8 cellular contexts compared by ENCODE assay signal in the genomic region with DNA sequence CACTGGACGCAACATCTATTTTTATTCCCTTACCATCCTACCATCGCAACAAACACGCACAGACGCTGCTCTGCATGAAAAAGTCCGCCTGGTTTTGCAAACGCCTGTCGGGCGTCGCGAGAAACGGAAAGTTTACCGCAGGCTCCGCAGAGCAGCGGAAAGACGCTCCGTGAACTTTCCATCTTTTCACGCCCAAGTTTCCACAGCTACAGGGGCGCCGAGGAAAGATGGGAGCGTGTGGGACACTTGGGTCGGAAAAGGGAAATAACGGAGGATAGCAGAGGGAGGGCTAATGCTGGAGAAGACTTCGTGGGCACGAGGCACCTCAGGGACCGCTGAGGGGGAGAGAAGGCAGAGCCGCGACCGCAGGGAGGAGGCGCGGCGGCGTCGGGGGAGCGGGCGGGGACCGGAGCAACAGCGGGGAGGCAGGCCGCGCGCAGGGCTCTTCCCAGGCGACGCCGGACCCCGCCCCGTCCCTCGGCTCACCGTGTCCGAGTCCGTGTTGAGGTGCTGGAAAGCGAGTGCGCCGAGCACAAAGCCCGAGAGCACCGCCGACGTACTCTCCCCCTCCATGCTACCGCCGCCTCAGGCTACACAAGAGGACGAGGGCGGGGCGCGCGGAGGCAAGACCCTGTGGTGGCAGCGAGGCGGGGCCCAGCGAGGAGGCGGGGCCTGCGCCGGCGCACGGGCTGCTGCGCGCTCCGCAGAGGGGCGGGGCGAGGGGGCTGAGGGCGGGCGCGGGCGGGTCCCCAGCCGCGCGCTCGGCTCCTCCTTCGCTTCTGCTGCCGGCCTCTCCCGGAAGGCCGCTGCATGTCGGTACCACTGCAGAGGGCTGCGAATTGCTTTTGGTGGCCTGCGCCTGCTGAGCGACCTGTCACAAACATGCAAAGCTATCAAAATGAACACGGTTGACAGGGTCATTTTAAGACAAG. TPM values are rescaled to one million over a fixed set of nuclear protein-coding genes. Genes with fewer than 3 reads are reported as not detected.
A peak's percentile ranks its signal among the peaks of the same experiment; 100 is the strongest.
DNase-seq lines count a peak whose midpoint lies in the region; ATAC-seq and TF ChIP-seq lines count a peak whose summit lies in the region.

A gene (minus strand): TSS at position 601 of the 932 bp plus-strand sequence. CDS start 28 bp downstream, at position 573.

- H3K27ac ChIP-seq in caudate nucleus (ENCODE audit: low read depth, low read length) (peak within 1 kb of the TSS; percentile 85), spleen (peak within 1 kb of the TSS; percentile 83 to 97 (median 93))

- H3K36me3 ChIP-seq in spleen: peaks cover 0 to 18% (median 0%) of the 10 kb centered on the region in 6 donors

- no peaks in the 10 kb centered on the region for H3K9me3 Mint-ChIP-seq in WTC11

- H3K27ac Mint-ChIP-seq in WTC11: peak within 1 kb of the TSS; percentile 91

- H3K27me3 Mint-ChIP-seq in WTC11 (ENCODE audit: low read depth): peaks cover 9% of the 10 kb centered on the region

- H3K4me3 Mint-ChIP-seq in WTC11: peak within 1 kb of the TSS; percentile 95

- intact Hi-C loops in spleen (cut with DNase I; ENCODE audit: low total_unique reads): no loop called here

- H3K36me3 Mint-ChIP-seq in WTC11: peaks cover 12% of the 10 kb centered on the region

- POLR2A ChIA-PET in WTC11 (lab: Charles Lee): no interaction called here

- ATAC-seq in HG03175 (IDR thresholded peaks at IDR 0.05; ENCODE audit: unreplicated experiment) (peak; percentile 97), WTC11 (peak; percentile 96)

- TF ChIP-seq CTCF in WTC11 (IDR thresholded peaks at IDR 0.05): no peak
- peak in 1 of 11 experiments; percentile 24 for TF ChIP-seq CTCF in spleen (IDR thresholded peaks at IDR 0.05 in 8 of 11, conservative IDR thresholded peaks at IDR 0.05 in 3 of 11)

- no peaks in the 10 kb centered on the region for H3K27me3 ChIP-seq in spleen (replicated peaks in 1 of 7)

- peaks cover 11% of the 10 kb centered on the region for H3K4me1 Mint-ChIP-seq in WTC11

- peak; percentile 98 for DNase-seq in AG08395 (ENCODE audit: low spot score)
- DNase-seq in NCI-H2227 treated with DMSO at 0.1 percent for 48 hours (lab: John Stamatoyannopoulos, UW): peak; percentile 91
- DNase-seq in WTC11 (ENCODE audit: low spot score): peak; percentile 94
- peak; percentile 30 to 96 (median 90) for DNase-seq in caudate nucleus (lab: John Stamatoyannopoulos, UW)
- peak; percentile 90 for DNase-seq in inferior parietal cortex (ENCODE audit: extremely low spot score)
- DNase-seq in spleen: peak; percentile 99

- H3K4me1 ChIP-seq in spleen: peaks cover 9 to 32% (median 22%) of the 10 kb centered on the region in 6 donors

- no peaks in the 10 kb centered on the region for H3K9me3 ChIP-seq in spleen

- TF ChIP-seq POLR2A in GM18951 (IDR thresholded peaks at IDR 0.05; ENCODE audit: extremely low read depth, insufficient read depth, insufficient read length) (peak; percentile 95), spleen (IDR thresholded peaks at IDR 0.05) (peak; percentile 72 to 78 (median 75))

- H3K4me3 ChIP-seq in spleen: peak within 1 kb of the TSS; percentile 65 to 89 (median 79)

- CTCF ChIA-PET in WTC11 (lab: Charles Lee): no interaction called here

- in situ Hi-C loops in GM18951 (cut with MboI; ENCODE audit: low sequenced_read_pairs, unreplicated experiment): no loop called here

- 0 to 1% (median 1%) methylated on average over 73 to 93 of the region's 93 CpGs for WGBS in spleen, 5 donors

TF ChIP-seq in WTC11, 78 proteins besides CTCF, POLR2A, EP300 and RAD21 (continues in another document):
- TF ChIP-seq ZNF232 (CRISPR knock-in tag; IDR thresholded peaks at IDR 0.05) (no peak), ZNF317 (CRISPR knock-in tag; IDR thresholded peaks at IDR 0.05; ENCODE audit: borderline replicate concordance, low read depth) (peak; percentile 38; the same call in 1 of the 2 replicates), CREM (CRISPR knock-in tag; IDR thresholded peaks at IDR 0.05) (peak; percentile 39; the same call in 1 of the 2 replicates), FOXJ3 (CRISPR knock-in tag; IDR thresholded peaks at IDR 0.05; ENCODE audit: borderline replicate concordance) (no peak), SMAD4 (CRISPR knock-in tag; IDR thresholded peaks at IDR 0.05) (no peak), ZNF423 (CRISPR knock-in tag; IDR thresholded peaks at IDR 0.05) (no peak), ETV6 (CRISPR knock-in tag; IDR thresholded peaks at IDR 0.05) (peak; percentile 78), ZNF121 (CRISPR knock-in tag; IDR thresholded peaks at IDR 0.05) (no peak), ZNF219 (CRISPR knock-in tag; IDR thresholded peaks at IDR 0.05; ENCODE audit: borderline replicate concordance) (no peak), PRRX2 (CRISPR knock-in tag; IDR thresholded peaks at IDR 0.05) (no peak)
- TF ChIP-seq, protein P1, sequence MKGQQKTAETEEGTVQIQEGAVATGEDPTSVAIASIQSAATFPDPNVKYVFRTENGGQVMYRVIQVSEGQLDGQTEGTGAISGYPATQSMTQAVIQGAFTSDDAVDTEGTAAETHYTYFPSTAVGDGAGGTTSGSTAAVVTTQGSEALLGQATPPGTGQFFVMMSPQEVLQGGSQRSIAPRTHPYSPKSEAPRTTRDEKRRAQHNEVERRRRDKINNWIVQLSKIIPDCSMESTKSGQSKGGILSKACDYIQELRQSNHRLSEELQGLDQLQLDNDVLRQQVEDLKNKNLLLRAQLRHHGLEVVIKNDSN (CRISPR knock-in tag; IDR thresholded peaks at IDR 0.05): peak; percentile 66; the same call in 1 of the 2 replicates
- TF ChIP-seq, protein P2, sequence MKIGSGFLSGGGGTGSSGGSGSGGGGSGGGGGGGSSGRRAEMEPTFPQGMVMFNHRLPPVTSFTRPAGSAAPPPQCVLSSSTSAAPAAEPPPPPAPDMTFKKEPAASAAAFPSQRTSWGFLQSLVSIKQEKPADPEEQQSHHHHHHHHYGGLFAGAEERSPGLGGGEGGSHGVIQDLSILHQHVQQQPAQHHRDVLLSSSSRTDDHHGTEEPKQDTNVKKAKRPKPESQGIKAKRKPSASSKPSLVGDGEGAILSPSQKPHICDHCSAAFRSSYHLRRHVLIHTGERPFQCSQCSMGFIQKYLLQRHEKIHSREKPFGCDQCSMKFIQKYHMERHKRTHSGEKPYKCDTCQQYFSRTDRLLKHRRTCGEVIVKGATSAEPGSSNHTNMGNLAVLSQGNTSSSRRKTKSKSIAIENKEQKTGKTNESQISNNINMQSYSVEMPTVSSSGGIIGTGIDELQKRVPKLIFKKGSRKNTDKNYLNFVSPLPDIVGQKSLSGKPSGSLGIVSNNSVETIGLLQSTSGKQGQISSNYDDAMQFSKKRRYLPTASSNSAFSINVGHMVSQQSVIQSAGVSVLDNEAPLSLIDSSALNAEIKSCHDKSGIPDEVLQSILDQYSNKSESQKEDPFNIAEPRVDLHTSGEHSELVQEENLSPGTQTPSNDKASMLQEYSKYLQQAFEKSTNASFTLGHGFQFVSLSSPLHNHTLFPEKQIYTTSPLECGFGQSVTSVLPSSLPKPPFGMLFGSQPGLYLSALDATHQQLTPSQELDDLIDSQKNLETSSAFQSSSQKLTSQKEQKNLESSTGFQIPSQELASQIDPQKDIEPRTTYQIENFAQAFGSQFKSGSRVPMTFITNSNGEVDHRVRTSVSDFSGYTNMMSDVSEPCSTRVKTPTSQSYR (CRISPR knock-in tag; IDR thresholded peaks at IDR 0.05): peak; percentile 50; the same call in 1 of the 2 replicates
- TF ChIP-seq, protein P3, sequence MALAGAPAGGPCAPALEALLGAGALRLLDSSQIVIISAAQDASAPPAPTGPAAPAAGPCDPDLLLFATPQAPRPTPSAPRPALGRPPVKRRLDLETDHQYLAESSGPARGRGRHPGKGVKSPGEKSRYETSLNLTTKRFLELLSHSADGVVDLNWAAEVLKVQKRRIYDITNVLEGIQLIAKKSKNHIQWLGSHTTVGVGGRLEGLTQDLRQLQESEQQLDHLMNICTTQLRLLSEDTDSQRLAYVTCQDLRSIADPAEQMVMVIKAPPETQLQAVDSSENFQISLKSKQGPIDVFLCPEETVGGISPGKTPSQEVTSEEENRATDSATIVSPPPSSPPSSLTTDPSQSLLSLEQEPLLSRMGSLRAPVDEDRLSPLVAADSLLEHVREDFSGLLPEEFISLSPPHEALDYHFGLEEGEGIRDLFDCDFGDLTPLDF (CRISPR knock-in tag; IDR thresholded peaks at IDR 0.05): no peak
- TF ChIP-seq, protein P4, sequence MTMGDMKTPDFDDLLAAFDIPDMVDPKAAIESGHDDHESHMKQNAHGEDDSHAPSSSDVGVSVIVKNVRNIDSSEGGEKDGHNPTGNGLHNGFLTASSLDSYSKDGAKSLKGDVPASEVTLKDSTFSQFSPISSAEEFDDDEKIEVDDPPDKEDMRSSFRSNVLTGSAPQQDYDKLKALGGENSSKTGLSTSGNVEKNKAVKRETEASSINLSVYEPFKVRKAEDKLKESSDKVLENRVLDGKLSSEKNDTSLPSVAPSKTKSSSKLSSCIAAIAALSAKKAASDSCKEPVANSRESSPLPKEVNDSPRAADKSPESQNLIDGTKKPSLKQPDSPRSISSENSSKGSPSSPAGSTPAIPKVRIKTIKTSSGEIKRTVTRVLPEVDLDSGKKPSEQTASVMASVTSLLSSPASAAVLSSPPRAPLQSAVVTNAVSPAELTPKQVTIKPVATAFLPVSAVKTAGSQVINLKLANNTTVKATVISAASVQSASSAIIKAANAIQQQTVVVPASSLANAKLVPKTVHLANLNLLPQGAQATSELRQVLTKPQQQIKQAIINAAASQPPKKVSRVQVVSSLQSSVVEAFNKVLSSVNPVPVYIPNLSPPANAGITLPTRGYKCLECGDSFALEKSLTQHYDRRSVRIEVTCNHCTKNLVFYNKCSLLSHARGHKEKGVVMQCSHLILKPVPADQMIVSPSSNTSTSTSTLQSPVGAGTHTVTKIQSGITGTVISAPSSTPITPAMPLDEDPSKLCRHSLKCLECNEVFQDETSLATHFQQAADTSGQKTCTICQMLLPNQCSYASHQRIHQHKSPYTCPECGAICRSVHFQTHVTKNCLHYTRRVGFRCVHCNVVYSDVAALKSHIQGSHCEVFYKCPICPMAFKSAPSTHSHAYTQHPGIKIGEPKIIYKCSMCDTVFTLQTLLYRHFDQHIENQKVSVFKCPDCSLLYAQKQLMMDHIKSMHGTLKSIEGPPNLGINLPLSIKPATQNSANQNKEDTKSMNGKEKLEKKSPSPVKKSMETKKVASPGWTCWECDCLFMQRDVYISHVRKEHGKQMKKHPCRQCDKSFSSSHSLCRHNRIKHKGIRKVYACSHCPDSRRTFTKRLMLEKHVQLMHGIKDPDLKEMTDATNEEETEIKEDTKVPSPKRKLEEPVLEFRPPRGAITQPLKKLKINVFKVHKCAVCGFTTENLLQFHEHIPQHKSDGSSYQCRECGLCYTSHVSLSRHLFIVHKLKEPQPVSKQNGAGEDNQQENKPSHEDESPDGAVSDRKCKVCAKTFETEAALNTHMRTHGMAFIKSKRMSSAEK (CRISPR knock-in tag; IDR thresholded peaks at IDR 0.05; ENCODE audit: borderline replicate concordance): no peak

RNA-seq across cellular contexts. Expression of the gene that starts here (rescaled TPM):
- total RNA-seq in WTC11 (2021): 26.3 to 36.6 TPM (median 35.5 TPM) in 3 replicates
- 10 to 100 TPM in 6 of 7 donors, 1 to 10 TPM in 1; 9.9 to 18.2 (median 13.1) TPM for total RNA-seq in spleen
- 1 to 10 TPM; 5.7 to 8.6 (median 7.1) TPM for polyA plus RNA-seq in spleen

Comparison
In these comparisons a context has a peak if more than half of its experiments do, and no peak if none do; other contexts are left out.
1. Peak in every context shown above with its lines: DNase-seq, ATAC-seq, H3K4me3 ChIP-seq and H3K27ac ChIP-seq.